In the genomic region with DNA sequence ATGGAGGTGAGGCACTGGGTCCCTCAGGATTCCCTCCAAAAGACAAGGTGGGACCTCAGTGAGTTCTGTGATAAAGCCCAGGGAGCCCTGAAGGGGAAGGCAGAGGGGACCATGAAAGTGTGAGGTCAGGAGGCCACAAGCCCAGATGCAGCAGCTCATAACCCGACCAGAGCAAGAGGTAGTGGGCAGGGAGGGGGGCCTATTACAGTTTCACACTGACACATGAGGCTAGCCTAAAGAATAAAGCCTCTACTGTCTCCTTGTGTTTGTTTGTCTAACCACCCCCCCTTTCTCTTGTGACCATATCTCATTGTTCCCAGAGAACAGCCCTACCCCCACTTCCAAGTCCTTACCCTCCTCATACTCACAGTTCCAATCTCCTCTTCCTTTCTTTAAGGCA, we compare ENCODE assay signal across 24 cellular contexts. TPM values are rescaled to one million over a fixed set of nuclear protein-coding genes. Genes with fewer than 3 reads are reported as not detected.
DNase-seq lines count a peak whose midpoint lies in the region; ATAC-seq and TF ChIP-seq lines count a peak whose summit lies in the region.
"Had no signal": no experiment of that assay in that cellular context is flagged by ENCODE, and none has a peak within 500 bp of the region (broad histone marks: within the 10 kb centered on the region; RNA-seq: fewer than 3 reads in every experiment).

No MANE protein-coding gene starts in this region.

- POLR2A ChIA-PET in HEK293 (lab: Yijun Ruan, JAX): no interaction called here

- H3K27me3 ChIP-seq in body of pancreas (no peaks in the 10 kb centered on the region), stomach smooth muscle (ENCODE audit: control insufficient read depth in 1 of 2, insufficient read depth in 2 of 2, low read length in 2 of 2) (no peaks in the 10 kb centered on the region)
- H3K27me3 ChIP-seq: right lobe of liver had no signal

- H3K4me1 ChIP-seq in HEK293 (ENCODE audit: control insufficient read depth, insufficient read depth, low read length): no peaks in the 10 kb centered on the region
- peaks cover 6% of the 10 kb centered on the region for H3K4me1 ChIP-seq in body of pancreas
- H3K4me1 ChIP-seq in stomach smooth muscle (ENCODE audit: control insufficient read depth, insufficient read depth, low read length): peaks cover 58% of the 10 kb centered on the region
- H3K4me1 ChIP-seq: BE2C, lower lobe of right lung, right lobe of liver had no signal

- CTCF ChIA-PET in HEK293 (lab: Yijun Ruan, JAX): no interaction called here

- no peak for DNase-seq in body of pancreas
- peak in 27 of 51 donors; percentile 24 to 88 (median 58) for DNase-seq in hypothalamus (lab: John Stamatoyannopoulos, UW)
- no peak for DNase-seq in NK-92 treated with Interleukin-12 subunit alpha and Interleukin-12 subunit beta, amount 100 ng/mL, for 24 hours (lab: John Stamatoyannopoulos, UW)
- DNase-seq in NCI-H82 (lab: John Stamatoyannopoulos, UW): no peak
- DNase-seq in NCI-H446 treated with DMSO at 0.1 percent for 48 hours (lab: John Stamatoyannopoulos, UW): no peak
- DNase-seq: activated CD4-positive, alpha-beta T cell treated with anti-CD3 and anti-CD28 coated beads for 4 hours; activated CD8-positive, alpha-beta memory T cell treated with anti-CD3 and anti-CD28 coated beads for 24 hours; activated gamma-delta T cell; activated T-cell treated with anti-CD3 and anti-CD28 coated beads, Interleukin-2, amount 50 U/mL, for 1 hour; BE2C; brain microvascular endothelial cell; effector CD8-positive, alpha-beta T cell; GDM1; Kasumi-1; lower lobe of right lung; nephron progenitor cell; OCI-M1; right lobe of liver; stimulated activated CD4-positive, alpha-beta T cell treated with anti-CD3 and anti-CD28 coated beads, Interleukin-4, amount 100 ng/mL, for 4 hours had no signal

- WGBS in body of pancreas, 2 donors: 40 to 41% methylated on average over 1 of the region's 1 CpG

- TF ChIP-seq POLR2A in body of pancreas (IDR thresholded peaks at IDR 0.05): no peak

- no peak overlapping the region for H3K9ac ChIP-seq in stomach smooth muscle (ENCODE audit: low read length in 2 of 2)
- H3K9ac ChIP-seq: parathyroid adenoma had no signal

- TF ChIP-seq CTCF in HEK293 (tag by site-specific recombination; IDR thresholded peaks at IDR 0.05) (no peak), body of pancreas (IDR thresholded peaks at IDR 0.05) (no peak)

- H3K36me3 ChIP-seq in HEK293 (ENCODE audit: control insufficient read depth in 2 of 2, insufficient read depth in 1 of 2, low read length in 2 of 2): no peaks in the 10 kb centered on the region
- H3K36me3 ChIP-seq in body of pancreas (replicated peaks in 1 of 2; ENCODE audit: insufficient read depth in 1 of 2, low read depth in 2 of 2): no peaks in the 10 kb centered on the region
- H3K36me3 ChIP-seq in stomach smooth muscle (ENCODE audit: control insufficient read depth in 2 of 2, insufficient read depth in 2 of 2, low read length in 2 of 2): peaks cover 0 to 2% of the 10 kb centered on the region in 2 donors
- H3K36me3 ChIP-seq: BE2C, brain microvascular endothelial cell, lower lobe of right lung, right lobe of liver had no signal

- peak; percentile 54 for ATAC-seq in body of pancreas
- ATAC-seq: lower lobe of right lung; right lobe of liver; stimulated activated memory B cell treated with anti-CD40 and anti-IgM and Interleukin-4, amounts not matched to agents 10 μg/mL and 1 μg/mL and 100 μg/mL, for 72 hours had no signal

- no peak overlapping the region for H3K27ac ChIP-seq in HEK293 (ENCODE audit: extremely low read depth, low read depth, low read length)
- H3K27ac ChIP-seq in body of pancreas: no peak overlapping the region
- peak overlapping the region; percentile 74 for H3K27ac ChIP-seq in stomach smooth muscle (ENCODE audit: low read length)
- H3K27ac ChIP-seq: brain microvascular endothelial cell, lower lobe of right lung, parathyroid adenoma, right lobe of liver had no signal

- no peaks in the 10 kb centered on the region for H3K9me3 ChIP-seq in HEK293 (ENCODE audit: control insufficient read depth, insufficient read depth, low read depth, low read length)
- no peaks in the 10 kb centered on the region for H3K9me3 ChIP-seq in body of pancreas
- H3K9me3 ChIP-seq in stomach smooth muscle (ENCODE audit: control insufficient read depth in 2 of 2, low read length in 2 of 2): no peaks in the 10 kb centered on the region
- H3K9me3 ChIP-seq: BE2C, lower lobe of right lung, right lobe of liver had no signal

- H3K4me3 ChIP-seq in HEK293 (ENCODE audit: low read depth, low read length) (no peak overlapping the region), body of pancreas (no peak overlapping the region), stomach smooth muscle (ENCODE audit: low read length in 2 of 2) (peak overlapping the region in 1 of 2 donors; percentile 22)
- H3K4me3 ChIP-seq: lower lobe of right lung, right lobe of liver had no signal

- intact Hi-C loops in body of pancreas (cut with DNase I): no loop called here

TF ChIP-seq in HEK293, 187 proteins besides CTCF, POLR2A, EP300 and RAD21:
- TF ChIP-seq ZNF121 (tag by site-specific recombination; IDR thresholded peaks at IDR 0.05) (no peak), ZNF398 (tag by site-specific recombination; IDR thresholded peaks at IDR 0.05) (peak; percentile 38; the same call in 1 of the 2 replicates)

RNA-seq across cellular contexts. Expression of gene ADCY5, which starts 8.7 kb away (rescaled TPM):
- total RNA-seq in body of pancreas: 10 to 100 TPM; 10.6 to 18.8 TPM
- total RNA-seq: NCI-H460 had no signal

Comparison
In these comparisons a context has a peak if more than half of its experiments do, and no peak if none do; other contexts are left out.
1. DNase-seq: peak in hypothalamus (27 of 51); none in body of pancreas (0 of 4), NK-92 treated with Interleukin-12 subunit alpha and Interleukin-12 subunit beta, amount 100 ng/mL, for 24 hours (single experiment), NCI-H82 (single experiment) and NCI-H446 treated with DMSO at 0.1 percent for 48 hours (single experiment).